16 cellular contexts compared by ENCODE assay signal in the genomic region with DNA sequence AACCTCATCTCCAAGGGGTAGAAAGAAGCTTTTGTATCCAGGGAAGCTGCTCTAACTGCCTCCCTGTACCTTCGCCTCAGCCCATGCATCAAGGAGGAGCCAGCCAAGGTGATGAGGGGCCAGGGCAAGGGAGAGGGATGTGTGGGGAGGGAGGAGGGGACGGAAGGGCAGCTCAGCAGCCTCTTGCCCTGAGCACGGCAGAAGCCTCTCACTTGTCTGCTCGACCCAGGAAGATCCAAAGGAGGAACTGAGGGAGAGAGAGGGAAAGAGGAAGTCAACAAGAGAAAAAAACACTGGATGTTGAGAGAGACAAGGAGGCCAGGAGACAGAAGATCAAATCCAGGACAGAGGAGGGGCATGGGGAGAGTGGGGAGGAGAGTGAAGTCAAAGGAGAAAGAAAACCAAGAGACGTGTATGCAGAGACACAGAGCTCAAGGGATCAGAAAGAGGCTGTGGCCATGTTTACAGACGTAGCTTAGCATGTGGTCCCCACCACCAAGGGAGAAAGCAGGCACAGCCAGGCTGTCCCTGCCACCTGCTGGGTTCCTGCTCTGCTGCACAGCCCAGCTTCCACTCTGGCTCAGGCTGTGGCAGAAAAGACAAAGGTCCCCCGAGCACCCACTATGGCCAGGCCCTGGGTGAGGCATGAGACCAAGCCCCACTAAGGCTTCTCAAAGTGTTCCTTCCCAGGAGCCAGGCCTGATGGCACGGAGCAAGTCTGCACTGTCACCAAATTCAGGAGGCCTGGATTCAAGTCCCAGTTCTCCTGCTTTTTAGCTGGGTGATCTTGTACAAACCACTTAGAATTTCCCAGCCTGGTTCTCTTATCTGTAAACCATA. TPM values are rescaled to one million over a fixed set of nuclear protein-coding genes. Genes with fewer than 3 reads are reported as not detected.
DNase-seq lines count a peak whose midpoint lies in the region; TF ChIP-seq lines count a peak whose summit lies in the region.
"Had no signal": no experiment of that assay in that cellular context is flagged by ENCODE, and none has a peak within 500 bp of the region (broad histone marks: within the 10 kb centered on the region; RNA-seq: fewer than 3 reads in every experiment).

No MANE protein-coding gene starts in this region.

- H3K27ac ChIP-seq in BLaER1 treated with 17β-estradiol and CSF1 and Interleukin-3, amounts not matched to agents 10 nM and 100 nM, result no peak overlapping the region
- H3K27ac ChIP-seq in left ventricle myocardium inferior (replicated peaks) (no peak overlapping the region), endodermal cell (ENCODE audit: low read depth, low read length) (no peak overlapping the region)
- H3K27ac ChIP-seq in effector memory CD4-positive, alpha-beta T cell (ENCODE audit: insufficient read depth, low read length, poor library complexity, severe bottlenecking), result no peak overlapping the region
- H3K27ac ChIP-seq: brain microvascular endothelial cell had no signal

- no peaks in the 10 kb centered on the region for H3K9me3 Mint-ChIP-seq in endodermal cell
- H3K9me3 Mint-ChIP-seq: activated T-helper 2 cell treated with anti-CD3 and anti-CD28 coated beads, Interferon-gamma antibody, Interleukin-2, Interleukin-4, amounts not matched to agents 10 μg/mL and 5 μg/mL and 100 μg/mL, durations not matched to agents 14 hours and 24 hours and 36 hours; CD4-positive, alpha-beta memory T cell; stimulated activated naive CD8-positive, alpha-beta T cell treated with anti-CD3 and anti-CD28 coated beads, Interleukin-15, Interleukin-2, amounts not matched to agents 100 ng/mL and 50 ng/mL, for 24 hours had no signal

- H4K20me1 ChIP-seq in BLaER1 treated with 17β-estradiol and CSF1 and Interleukin-3, amounts not matched to agents 10 nM and 100 nM, result no peaks in the 10 kb centered on the region; a peak in 2 of 22 replicates

- no peak overlapping the region for H3K27ac Mint-ChIP-seq in endodermal cell
- H3K27ac Mint-ChIP-seq: activated CD4-positive, alpha-beta T cell treated with anti-CD3 and anti-CD28 coated beads for 36 hours; activated T-helper 2 cell treated with anti-CD3 and anti-CD28 coated beads, Interferon-gamma antibody, Interleukin-2, Interleukin-4, amounts not matched to agents 10 μg/mL and 5 μg/mL and 100 μg/mL, durations not matched to agents 14 hours and 24 hours and 36 hours; CD4-positive, alpha-beta memory T cell; stimulated activated naive CD8-positive, alpha-beta T cell treated with anti-CD3 and anti-CD28 coated beads, Interleukin-15, Interleukin-2, amounts not matched to agents 100 ng/mL and 50 ng/mL, for 24 hours had no signal

- H3K9me3 ChIP-seq in BLaER1 treated with 17β-estradiol and CSF1 and Interleukin-3, amounts not matched to agents 10 nM and 100 nM (replicated peaks in 1 of 11), result no peaks in the 10 kb centered on the region
- H3K9me3 ChIP-seq in left ventricle myocardium inferior (replicated peaks), result no peaks in the 10 kb centered on the region
- no peaks in the 10 kb centered on the region for H3K9me3 ChIP-seq in effector memory CD4-positive, alpha-beta T cell (ENCODE audit: control insufficient read depth, low read length)
- H3K9me3 ChIP-seq in endodermal cell (ENCODE audit: control insufficient read depth, low read length), result no peaks in the 10 kb centered on the region

- intact Hi-C loops in left ventricle myocardium inferior (cut with micrococcal nuclease), result no loop called here

- H3K36me3 Mint-ChIP-seq in endodermal cell (ENCODE audit: low read depth), result no peaks in the 10 kb centered on the region
- H3K36me3 Mint-ChIP-seq: CD4-positive, alpha-beta memory T cell had no signal

- TF ChIP-seq CTCF in left ventricle myocardium inferior (IDR thresholded peaks at IDR 0.05; ENCODE audit: borderline replicate concordance), result peak; percentile 19
- TF ChIP-seq CTCF in endodermal cell (conservative IDR thresholded peaks at IDR 0.05), result no peak
- TF ChIP-seq CTCF in GM13977 (IDR thresholded peaks at IDR 0.05; ENCODE audit: extremely low read depth, insufficient read depth, missing control alignments), result no peak

- WGBS in endodermal cell (ENCODE audit: insufficient coverage in 1 of 2, insufficient read length in 1 of 2), 2 experiments, result 69 to 75% methylated on average over 7 to 8 of the region's 8 CpGs

- H3K27me3 Mint-ChIP-seq in endodermal cell (ENCODE audit: insufficient read depth), result peaks cover 99% of the 10 kb centered on the region
- H3K27me3 Mint-ChIP-seq: activated CD4-positive, alpha-beta T cell treated with anti-CD3 and anti-CD28 coated beads for 36 hours; stimulated activated naive CD8-positive, alpha-beta T cell treated with anti-CD3 and anti-CD28 coated beads, Interleukin-15, Interleukin-2, amounts not matched to agents 100 ng/mL and 50 ng/mL, for 24 hours had no signal

- no peak overlapping the region for H3K4me3 ChIP-seq in BLaER1 treated with 17β-estradiol and CSF1 and Interleukin-3, amounts not matched to agents 10 nM and 100 nM
- H3K4me3 ChIP-seq in left ventricle myocardium inferior (no peak overlapping the region), endodermal cell (ENCODE audit: low read length) (no peak overlapping the region)
- H3K4me3 ChIP-seq in effector memory CD4-positive, alpha-beta T cell (ENCODE audit: insufficient read depth, low read depth, low read length, poor library complexity, severe bottlenecking), result no peak overlapping the region

- no peak overlapping the region for H3K4me3 Mint-ChIP-seq in endodermal cell
- H3K4me3 Mint-ChIP-seq: activated CD4-positive, alpha-beta T cell treated with anti-CD3 and anti-CD28 coated beads for 36 hours; CD4-positive, alpha-beta memory T cell; stimulated activated naive CD8-positive, alpha-beta T cell treated with anti-CD3 and anti-CD28 coated beads, Interleukin-15, Interleukin-2, amounts not matched to agents 100 ng/mL and 50 ng/mL, for 24 hours had no signal

- H3K4me1 Mint-ChIP-seq in endodermal cell, result peaks cover 11% of the 10 kb centered on the region
- H3K4me1 Mint-ChIP-seq: activated CD4-positive, alpha-beta T cell treated with anti-CD3 and anti-CD28 coated beads for 36 hours; CD4-positive, alpha-beta memory T cell had no signal

- peaks cover 31 to 42% (median 38%) of the 10 kb centered on the region in 10 experiments for H3K4me1 ChIP-seq in BLaER1 treated with 17β-estradiol and CSF1 and Interleukin-3, amounts not matched to agents 10 nM and 100 nM
- H3K4me1 ChIP-seq in left ventricle myocardium inferior (peaks cover 21% of the 10 kb centered on the region), endodermal cell (ENCODE audit: control insufficient read depth, insufficient read depth, low read length) (peaks cover 11% of the 10 kb centered on the region)
- H3K4me1 ChIP-seq in effector memory CD4-positive, alpha-beta T cell (ENCODE audit: control insufficient read depth, insufficient read depth, low read length, poor library complexity, severe bottlenecking), result no peaks in the 10 kb centered on the region

- in situ Hi-C loops in GM13977 (cut with MboI; ENCODE audit: low pct_unique_long_range_greater_than_20kb, low sequenced_read_pairs, unreplicated experiment), result no loop called here

- H3K36me3 ChIP-seq in BLaER1 treated with 17β-estradiol and CSF1 and Interleukin-3, amounts not matched to agents 10 nM and 100 nM, result no peaks in the 10 kb centered on the region
- H3K36me3 ChIP-seq in left ventricle myocardium inferior (no peaks in the 10 kb centered on the region), endodermal cell (ENCODE audit: control insufficient read depth, insufficient read depth, low read length) (no peaks in the 10 kb centered on the region)
- H3K36me3 ChIP-seq in effector memory CD4-positive, alpha-beta T cell (ENCODE audit: control insufficient read depth, insufficient read depth, low read length), result no peaks in the 10 kb centered on the region
- H3K36me3 ChIP-seq: brain microvascular endothelial cell had no signal

- peak; percentile 17 for DNase-seq in DMS114 treated with DMSO at 0.1 percent for 48 hours (lab: John Stamatoyannopoulos, UW; ENCODE audit: unreplicated experiment)
- peak; percentile 85 for DNase-seq in NOMO-1 treated with dmso at 0.1 percent for 144 hours (lab: John Stamatoyannopoulos, UW; ENCODE audit: unreplicated experiment)
- no peak for DNase-seq in left ventricle myocardium inferior
- no peak for DNase-seq in effector memory CD4-positive, alpha-beta T cell
- DNase-seq in endodermal cell, result no peak
- no peak for DNase-seq in GM13977 (ENCODE audit: low spot score)
- no peak for DNase-seq in hippocampal formation (lab: John Stamatoyannopoulos, UW)
- DNase-seq: activated CD4-positive, alpha-beta T cell treated with anti-CD3 and anti-CD28 coated beads for 36 hours; brain microvascular endothelial cell; CD4-positive, alpha-beta memory T cell; NCI-H2171; stimulated activated CD4-positive, alpha-beta T cell treated with anti-CD3 and anti-CD28 coated beads, Interleukin-4, amount 100 ng/mL, for 24 hours had no signal

- H3K27me3 ChIP-seq in BLaER1 treated with 17β-estradiol and CSF1 and Interleukin-3, amounts not matched to agents 10 nM and 100 nM, result no peaks in the 10 kb centered on the region
- H3K27me3 ChIP-seq in left ventricle myocardium inferior (ENCODE audit: low read depth), result peaks cover 7% of the 10 kb centered on the region
- no peaks in the 10 kb centered on the region for H3K27me3 ChIP-seq in effector memory CD4-positive, alpha-beta T cell (replicated peaks; ENCODE audit: control insufficient read depth, insufficient read depth, low read length, poor library complexity, severe bottlenecking)
- peaks cover 59% of the 10 kb centered on the region for H3K27me3 ChIP-seq in endodermal cell (ENCODE audit: control insufficient read depth, insufficient read depth, low read length, poor library complexity, severe bottlenecking)
- H3K27me3 ChIP-seq: brain microvascular endothelial cell had no signal

- no peak overlapping the region for H3K9ac ChIP-seq in BLaER1 treated with 17β-estradiol and CSF1 and Interleukin-3, amounts not matched to agents 10 nM and 100 nM
- no peak overlapping the region for H3K9ac ChIP-seq in endodermal cell (ENCODE audit: extremely low read depth, low read length, poor library complexity, severe bottlenecking)

- H3K4me2 ChIP-seq in BLaER1 treated with 17β-estradiol and CSF1 and Interleukin-3, amounts not matched to agents 10 nM and 100 nM, result peak overlapping the region in 9 of 11 experiments; percentile 1 to 82 (median 46); a peak in 8 of 22 replicates

RNA-seq across cellular contexts. Expression of gene COL2A1, which starts 25.8 kb away (rescaled TPM):
- total RNA-seq in left ventricle myocardium inferior (not detected), endodermal cell (10 to 100 TPM; 12.4 to 21.0 TPM)
- polyA plus RNA-seq in endodermal cell (2013, experiment 1 of 2), result 365 TPM
- polyA plus RNA-seq in endodermal cell (2013, experiment 2 of 2), result 366 TPM
- total RNA-seq: CD4-positive, alpha-beta memory T cell; mesenteric fat pad had no signal
- polyA plus RNA-seq: CD4-positive, alpha-beta memory T cell had no signal

Comparison
In these comparisons a context has a peak if more than half of its experiments do, and no peak if none do; other contexts are left out.
1. DNase-seq: peak in DMS114 treated with DMSO at 0.1 percent for 48 hours (single experiment) and NOMO-1 treated with dmso at 0.1 percent for 144 hours (single experiment); none in left ventricle myocardium inferior (single experiment), effector memory CD4-positive, alpha-beta T cell (0 of 3), endodermal cell (single experiment), GM13977 (single experiment) and hippocampal formation (0 of 2).
2. RNA of gene COL2A1, which starts 25.8 kb away (total RNA-seq): 12.4 to 21.0 TPM in endodermal cell; not detected in left ventricle myocardium inferior (single experiment); every median in the first group is over 10 times any median in the second.